9 cellular contexts compared by ENCODE assay signal in genomic region chr9:104810421-104811339, GRCh38. TPM values are rescaled to one million over a fixed set of nuclear protein-coding genes. Genes with fewer than 3 reads are reported as not detected.
A peak's percentile ranks its signal among the peaks of the same experiment; 100 is the strongest.
DNase-seq lines count a peak whose midpoint lies in the region; ATAC-seq and TF ChIP-seq lines count a peak whose summit lies in the region.
"Had no signal": no experiment of that assay in that cellular context is flagged by ENCODE, and none has a peak within 500 bp of the region (broad histone marks: within the 10 kb centered on the region; RNA-seq: fewer than 3 reads in every experiment).

No MANE protein-coding gene starts in this region.

- TF ChIP-seq CTCF in C4-2B (conservative IDR thresholded peaks at IDR 0.05) (no peak), endothelial cell (IDR thresholded peaks at IDR 0.05; ENCODE audit: unreplicated experiment) (no peak)

- DNase-seq in NCI-H2171 (lab: John Stamatoyannopoulos, UW) (peak; percentile 29), endothelial cell (ENCODE audit: low spot score) (no peak), mucosa of gallbladder (ENCODE audit: low spot score) (peak; percentile 68), KG1 (lab: John Stamatoyannopoulos, UW) (no peak), NOMO-1 (lab: John Stamatoyannopoulos, UW; ENCODE audit: unreplicated experiment in 2 of 2) (no peak)
- DNase-seq: CD8-positive, alpha-beta memory T cell had no signal

- H3K4me3 Mint-ChIP-seq in endothelial cell (ENCODE audit: unreplicated experiment): no peak overlapping the region
- H3K4me3 Mint-ChIP-seq: CD8-positive, alpha-beta memory T cell had no signal

- H3K27ac ChIP-seq in C4-2B: peak overlapping the region; percentile 67

- peaks cover 6% of the 10 kb centered on the region for H3K27me3 Mint-ChIP-seq in endothelial cell (ENCODE audit: unreplicated experiment)
- H3K27me3 Mint-ChIP-seq: CD8-positive, alpha-beta memory T cell had no signal

- no peaks in the 10 kb centered on the region for H3K9me3 Mint-ChIP-seq in endothelial cell (ENCODE audit: unreplicated experiment)
- H3K9me3 Mint-ChIP-seq: CD8-positive, alpha-beta memory T cell had no signal

- ATAC-seq in HG03196 (IDR thresholded peaks at IDR 0.05; ENCODE audit: unreplicated experiment) (no peak), GM21515 (IDR thresholded peaks at IDR 0.05; ENCODE audit: unreplicated experiment) (no peak)

- no peaks in the 10 kb centered on the region for H3K4me1 Mint-ChIP-seq in endothelial cell (ENCODE audit: unreplicated experiment)
- H3K4me1 Mint-ChIP-seq: CD8-positive, alpha-beta memory T cell had no signal

- H3K36me3 Mint-ChIP-seq in endothelial cell (ENCODE audit: low read depth, unreplicated experiment): peaks cover 80% of the 10 kb centered on the region

- H3K27ac Mint-ChIP-seq in endothelial cell (ENCODE audit: unreplicated experiment): peak overlapping the region; percentile 30
- H3K27ac Mint-ChIP-seq: CD8-positive, alpha-beta memory T cell had no signal

RNA-seq across cellular contexts. Expression of gene NIPSNAP3B, which starts 46.8 kb away (rescaled TPM):
- total RNA-seq in endothelial cell (ENCODE audit: unreplicated experiment) (2.3 TPM), mucosa of gallbladder (2.8 TPM)

Comparison
In these comparisons a context has a peak if more than half of its experiments do, and no peak if none do; other contexts are left out.
1. DNase-seq: peak in NCI-H2171 (single experiment) and mucosa of gallbladder (single experiment); none in endothelial cell (single experiment), KG1 (single experiment) and NOMO-1 (0 of 2).